ENCODE assay signal across 1 cellular context in genomic region chr9:38153152-38153909, GRCh38.
TF ChIP-seq lines count a peak whose summit lies in the region.

No MANE protein-coding gene starts in this region.

TF ChIP-seq in HepG2, 621 proteins besides CTCF, POLR2A, EP300 and RAD21 (continued from another document and continues in another):
- TF ChIP-seq ZBTB40 (IDR thresholded peaks at IDR 0.05) (no peak), ZBTB40 (CRISPR knock-in tag; IDR thresholded peaks at IDR 0.05) (0 out of 2 replicates have a peak, but pooled peaks have one; percentile 20), ZNF451 (CRISPR knock-in tag; IDR thresholded peaks at IDR 0.05) (no peak), HMGA1 (CRISPR knock-in tag; conservative IDR thresholded peaks at IDR 0.05) (no peak), HOXA3 (CRISPR knock-in tag; IDR thresholded peaks at IDR 0.05) (peak; percentile 24; the same call in 1 of the 2 replicates), GATAD2A (CRISPR knock-in tag; IDR thresholded peaks at IDR 0.05) (0 out of 2 replicates have a peak, but pooled peaks have one; percentile 12), ZNF331 (CRISPR knock-in tag; IDR thresholded peaks at IDR 0.05) (no peak), RARA (CRISPR knock-in tag; IDR thresholded peaks at IDR 0.05) (peak; percentile 54), SRSF9 (IDR thresholded peaks at IDR 0.05; ENCODE audit: borderline replicate concordance, insufficient read depth, low read depth, low read length, poor library complexity, severe bottlenecking) (no peak), SOX6 (IDR thresholded peaks at IDR 0.05) (no peak), SOX6 (CRISPR knock-in tag; IDR thresholded peaks at IDR 0.05) (peak; percentile 40; the same call in 1 of the 2 replicates), CHCHD3 (CRISPR knock-in tag; IDR thresholded peaks at IDR 0.05) (no peak), ZNF143 (CRISPR knock-in tag; IDR thresholded peaks at IDR 0.05) (no peak), ZGPAT (CRISPR knock-in tag; IDR thresholded peaks at IDR 0.05) (no peak), ZNF749 (CRISPR knock-in tag; IDR thresholded peaks at IDR 0.05; ENCODE audit: borderline replicate concordance) (no peak), MXI1 (IDR thresholded peaks at IDR 0.05; ENCODE audit: borderline replicate concordance, low read depth, low read length) (no peak), HNF4A (CRISPR knock-in tag; IDR thresholded peaks at IDR 0.05) (peak; percentile 60), NPAS2 (CRISPR knock-in tag; IDR thresholded peaks at IDR 0.05; ENCODE audit: borderline replicate concordance) (no peak), HIC2 (CRISPR knock-in tag; IDR thresholded peaks at IDR 0.05; ENCODE audit: low read depth) (0 out of 2 replicates have a peak, but pooled peaks have one; percentile 32), SALL1 (CRISPR knock-in tag; IDR thresholded peaks at IDR 0.05) (peak; percentile 55), ZNF180 (CRISPR knock-in tag; IDR thresholded peaks at IDR 0.05; ENCODE audit: borderline replicate concordance, low read depth) (no peak), ZFX (CRISPR knock-in tag; IDR thresholded peaks at IDR 0.05; ENCODE audit: low read depth) (peak; percentile 48; the same call in 1 of the 2 replicates), ZNF629 (CRISPR knock-in tag; conservative IDR thresholded peaks at IDR 0.05) (0 out of 2 replicates have a peak, but pooled peaks have one; percentile 54), ZFYVE20 (CRISPR knock-in tag; IDR thresholded peaks at IDR 0.05; ENCODE audit: borderline replicate concordance, low read depth) (no peak), HNRNPLL (IDR thresholded peaks at IDR 0.05; ENCODE audit: low read depth, low read length, poor library complexity, severe bottlenecking) (no peak), PHB2 (IDR thresholded peaks at IDR 0.05; ENCODE audit: partially characterized antibody) (no peak), ZFP36L1 (CRISPR knock-in tag; IDR thresholded peaks at IDR 0.05) (no peak), ZNF292 (CRISPR knock-in tag; IDR thresholded peaks at IDR 0.05; ENCODE audit: borderline replicate concordance, low read depth) (peak; percentile 43; the same call in 1 of the 2 replicates), NKX3-1 (CRISPR knock-in tag; IDR thresholded peaks at IDR 0.05) (no peak), ZNF713 (CRISPR knock-in tag; IDR thresholded peaks at IDR 0.05) (no peak), ZFY (CRISPR knock-in tag; IDR thresholded peaks at IDR 0.05) (no peak), ZNF891 (CRISPR knock-in tag; IDR thresholded peaks at IDR 0.05) (no peak), FOXA1 (IDR thresholded peaks at IDR 0.05) (no peak), FOXA1 (CRISPR knock-in tag; IDR thresholded peaks at IDR 0.05) (peak; percentile 38; the same call in 1 of the 2 replicates), REPIN1 (CRISPR knock-in tag; IDR thresholded peaks at IDR 0.05; ENCODE audit: borderline replicate concordance, low read depth) (peak; percentile 43; the same call in 1 of the 2 replicates), ZNF317 (CRISPR knock-in tag; IDR thresholded peaks at IDR 0.05) (0 out of 2 replicates have a peak, but pooled peaks have one; percentile 32), AGO1 (IDR thresholded peaks at IDR 0.05; ENCODE audit: low read depth, low read length, poor library complexity, severe bottlenecking) (no peak), DMAP1 (CRISPR knock-in tag; IDR thresholded peaks at IDR 0.05) (no peak), RAD51 (IDR thresholded peaks at IDR 0.05; ENCODE audit: borderline replicate concordance) (no peak)
- TF ChIP-seq, protein P1, sequence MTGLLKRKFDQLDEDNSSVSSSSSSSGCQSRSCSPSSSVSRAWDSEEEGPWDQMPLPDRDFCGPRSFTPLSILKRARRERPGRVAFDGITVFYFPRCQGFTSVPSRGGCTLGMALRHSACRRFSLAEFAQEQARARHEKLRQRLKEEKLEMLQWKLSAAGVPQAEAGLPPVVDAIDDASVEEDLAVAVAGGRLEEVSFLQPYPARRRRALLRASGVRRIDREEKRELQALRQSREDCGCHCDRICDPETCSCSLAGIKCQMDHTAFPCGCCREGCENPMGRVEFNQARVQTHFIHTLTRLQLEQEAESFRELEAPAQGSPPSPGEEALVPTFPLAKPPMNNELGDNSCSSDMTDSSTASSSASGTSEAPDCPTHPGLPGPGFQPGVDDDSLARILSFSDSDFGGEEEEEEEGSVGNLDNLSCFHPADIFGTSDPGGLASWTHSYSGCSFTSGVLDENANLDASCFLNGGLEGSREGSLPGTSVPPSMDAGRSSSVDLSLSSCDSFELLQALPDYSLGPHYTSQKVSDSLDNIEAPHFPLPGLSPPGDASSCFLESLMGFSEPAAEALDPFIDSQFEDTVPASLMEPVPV (CRISPR knock-in tag; IDR thresholded peaks at IDR 0.05) = no peak
- TF ChIP-seq, protein P2, sequence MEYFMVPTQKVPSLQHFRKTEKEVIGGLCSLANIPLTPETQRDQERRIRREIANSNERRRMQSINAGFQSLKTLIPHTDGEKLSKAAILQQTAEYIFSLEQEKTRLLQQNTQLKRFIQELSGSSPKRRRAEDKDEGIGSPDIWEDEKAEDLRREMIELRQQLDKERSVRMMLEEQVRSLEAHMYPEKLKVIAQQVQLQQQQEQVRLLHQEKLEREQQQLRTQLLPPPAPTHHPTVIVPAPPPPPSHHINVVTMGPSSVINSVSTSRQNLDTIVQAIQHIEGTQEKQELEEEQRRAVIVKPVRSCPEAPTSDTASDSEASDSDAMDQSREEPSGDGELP (IDR thresholded peaks at IDR 0.05; ENCODE audit: borderline replicate concordance, low read depth) = peak; percentile 82
- TF ChIP-seq, protein P3, sequence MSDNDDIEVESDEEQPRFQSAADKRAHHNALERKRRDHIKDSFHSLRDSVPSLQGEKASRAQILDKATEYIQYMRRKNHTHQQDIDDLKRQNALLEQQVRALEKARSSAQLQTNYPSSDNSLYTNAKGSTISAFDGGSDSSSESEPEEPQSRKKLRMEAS (IDR thresholded peaks at IDR 0.05) = peak; percentile 62
- TF ChIP-seq, protein P4, sequence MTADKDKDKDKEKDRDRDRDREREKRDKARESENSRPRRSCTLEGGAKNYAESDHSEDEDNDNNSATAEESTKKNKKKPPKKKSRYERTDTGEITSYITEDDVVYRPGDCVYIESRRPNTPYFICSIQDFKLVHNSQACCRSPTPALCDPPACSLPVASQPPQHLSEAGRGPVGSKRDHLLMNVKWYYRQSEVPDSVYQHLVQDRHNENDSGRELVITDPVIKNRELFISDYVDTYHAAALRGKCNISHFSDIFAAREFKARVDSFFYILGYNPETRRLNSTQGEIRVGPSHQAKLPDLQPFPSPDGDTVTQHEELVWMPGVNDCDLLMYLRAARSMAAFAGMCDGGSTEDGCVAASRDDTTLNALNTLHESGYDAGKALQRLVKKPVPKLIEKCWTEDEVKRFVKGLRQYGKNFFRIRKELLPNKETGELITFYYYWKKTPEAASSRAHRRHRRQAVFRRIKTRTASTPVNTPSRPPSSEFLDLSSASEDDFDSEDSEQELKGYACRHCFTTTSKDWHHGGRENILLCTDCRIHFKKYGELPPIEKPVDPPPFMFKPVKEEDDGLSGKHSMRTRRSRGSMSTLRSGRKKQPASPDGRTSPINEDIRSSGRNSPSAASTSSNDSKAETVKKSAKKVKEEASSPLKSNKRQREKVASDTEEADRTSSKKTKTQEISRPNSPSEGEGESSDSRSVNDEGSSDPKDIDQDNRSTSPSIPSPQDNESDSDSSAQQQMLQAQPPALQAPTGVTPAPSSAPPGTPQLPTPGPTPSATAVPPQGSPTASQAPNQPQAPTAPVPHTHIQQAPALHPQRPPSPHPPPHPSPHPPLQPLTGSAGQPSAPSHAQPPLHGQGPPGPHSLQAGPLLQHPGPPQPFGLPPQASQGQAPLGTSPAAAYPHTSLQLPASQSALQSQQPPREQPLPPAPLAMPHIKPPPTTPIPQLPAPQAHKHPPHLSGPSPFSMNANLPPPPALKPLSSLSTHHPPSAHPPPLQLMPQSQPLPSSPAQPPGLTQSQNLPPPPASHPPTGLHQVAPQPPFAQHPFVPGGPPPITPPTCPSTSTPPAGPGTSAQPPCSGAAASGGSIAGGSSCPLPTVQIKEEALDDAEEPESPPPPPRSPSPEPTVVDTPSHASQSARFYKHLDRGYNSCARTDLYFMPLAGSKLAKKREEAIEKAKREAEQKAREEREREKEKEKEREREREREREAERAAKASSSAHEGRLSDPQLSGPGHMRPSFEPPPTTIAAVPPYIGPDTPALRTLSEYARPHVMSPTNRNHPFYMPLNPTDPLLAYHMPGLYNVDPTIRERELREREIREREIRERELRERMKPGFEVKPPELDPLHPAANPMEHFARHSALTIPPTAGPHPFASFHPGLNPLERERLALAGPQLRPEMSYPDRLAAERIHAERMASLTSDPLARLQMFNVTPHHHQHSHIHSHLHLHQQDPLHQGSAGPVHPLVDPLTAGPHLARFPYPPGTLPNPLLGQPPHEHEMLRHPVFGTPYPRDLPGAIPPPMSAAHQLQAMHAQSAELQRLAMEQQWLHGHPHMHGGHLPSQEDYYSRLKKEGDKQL (CRISPR knock-in tag; IDR thresholded peaks at IDR 0.05; ENCODE audit: low read depth) = no peak
